ENCODE assay signal across 25 cellular contexts in the genomic region with DNA sequence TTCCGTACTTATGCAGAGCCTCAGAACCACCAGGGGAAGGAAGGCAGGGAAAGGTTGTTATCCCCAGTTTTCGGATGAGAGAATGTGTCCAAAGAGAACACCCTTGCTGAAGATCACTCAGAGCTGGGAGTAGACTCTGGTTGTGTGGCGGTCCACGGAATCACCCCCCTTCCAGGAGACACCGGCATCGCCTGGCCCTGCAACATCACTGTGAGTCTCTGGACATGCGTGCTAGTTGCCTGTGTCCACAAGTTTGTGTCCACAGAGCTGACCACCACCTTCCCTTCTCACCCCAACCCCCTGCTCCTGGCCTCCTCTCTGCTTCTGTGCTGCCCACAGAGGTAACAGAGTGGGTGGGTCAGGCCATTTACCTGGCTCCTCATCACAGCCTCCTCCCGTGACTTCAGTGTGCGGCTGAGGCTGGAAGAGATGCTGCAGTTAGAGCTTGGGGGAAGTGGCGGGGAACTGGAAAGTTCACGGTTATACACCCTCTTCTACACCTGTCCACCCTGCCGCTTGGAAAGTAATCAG. TPM values are rescaled to one million over a fixed set of nuclear protein-coding genes. Genes with fewer than 3 reads are reported as not detected.
DNase-seq lines count a peak whose midpoint lies in the region; ATAC-seq and TF ChIP-seq lines count a peak whose summit lies in the region.
"Had no signal": no experiment of that assay in that cellular context is flagged by ENCODE, and none has a peak within 500 bp of the region (broad histone marks: within the 10 kb centered on the region; RNA-seq: fewer than 3 reads in every experiment).

No MANE protein-coding gene starts in this region.

- H3K9ac ChIP-seq in IMR-90 (ENCODE audit: low read depth, low read length) (no peak overlapping the region), mesenchymal stem cell (ENCODE audit: low read length) (no peak overlapping the region)

- no peaks in the 10 kb centered on the region for H3K4me1 Mint-ChIP-seq in glutamatergic neuron (ENCODE audit: low read depth, unreplicated experiment)

- peaks cover 9% of the 10 kb centered on the region for H3K27me3 Mint-ChIP-seq in glutamatergic neuron (ENCODE audit: unreplicated experiment)

- no peak for ATAC-seq in IMR-90 (ENCODE audit: low read depth)
- no peak for ATAC-seq in GM18907 (IDR thresholded peaks at IDR 0.05; ENCODE audit: unreplicated experiment)
- ATAC-seq: CD8-positive, alpha-beta T cell had no signal

- H4K91ac ChIP-seq in IMR-90 (ENCODE audit: insufficient read depth, low read depth, low read length) (no peak overlapping the region), mesenchymal stem cell (ENCODE audit: low read length) (no peak overlapping the region)

- in situ Hi-C loops in IMR-90 (cut with MboI; ENCODE audit: low sequenced_read_pairs) = no loop called here

- H3K4me3 ChIP-seq in AG04450 (ENCODE audit: low read depth, low read length) (no peak overlapping the region), IMR-90 (ENCODE audit: insufficient read depth, low read depth, low read length) (no peak overlapping the region), osteoblast (ENCODE audit: insufficient read depth, low read length) (no peak overlapping the region), mesenchymal stem cell (ENCODE audit: insufficient read depth in 1 of 2, low read depth in 1 of 2, low read length in 2 of 2) (no peak overlapping the region)

- CTCF ChIA-PET in AG04450 (lab: Charles Lee) = interaction anchor here (1.0 kb wide), 2 partner anchors 50 to 129 kb away, joined by 3 to 4 read pairs; no protein-coding TSS in a partner anchor
- CTCF ChIA-PET in IMR-90 (lab: Yijun Ruan, JAX) = interaction anchor here (1.2 kb wide), 1 partner anchor 129 kb away, joined by 6 read pairs; no protein-coding TSS in a partner anchor

- no peak overlapping the region for H4K8ac ChIP-seq in IMR-90 (ENCODE audit: low read depth in 2 of 2, low read length in 2 of 2)
- H4K8ac ChIP-seq in mesenchymal stem cell (ENCODE audit: low read length) = no peak overlapping the region

- no TSS peak for BruUV-seq in IMR-90 (replicated peaks; lab: Mats Ljungman, UMichigan)

- H2BK15ac ChIP-seq in IMR-90 (ENCODE audit: low read depth, low read length) (no peak overlapping the region), mesenchymal stem cell (ENCODE audit: low read depth, poor library complexity, severe bottlenecking) (no peak overlapping the region)

- H3K18ac ChIP-seq in IMR-90 (ENCODE audit: low read depth, low read length) (no peak overlapping the region), mesenchymal stem cell (ENCODE audit: low read depth in 1 of 2, low read length in 2 of 2) (no peak overlapping the region)

- H3K9me3 ChIP-seq in AG04450 (ENCODE audit: control insufficient read depth, insufficient read depth, low read length) (peaks cover 5% of the 10 kb centered on the region; the same call in 1 of the 2 replicates), IMR-90 (ENCODE audit: control insufficient read depth, insufficient read depth, low read length) (no peaks in the 10 kb centered on the region), osteoblast (ENCODE audit: low read depth, low read length) (no peaks in the 10 kb centered on the region), mesenchymal stem cell (ENCODE audit: control insufficient read depth, low read length) (no peaks in the 10 kb centered on the region)

- H2AK9ac ChIP-seq in IMR-90 (replicated peaks; ENCODE audit: low read depth, low read length, poor library complexity) = no peak overlapping the region

- no peak overlapping the region for H3K4me3 Mint-ChIP-seq in glutamatergic neuron (ENCODE audit: unreplicated experiment)
- H3K4me3 Mint-ChIP-seq: CD8-positive, alpha-beta T cell had no signal

- 93% methylated on average over 5 of the region's 12 CpGs; no CpG with 5 or more reads in 1 of the 2 experiments for WGBS in IMR-90 (ENCODE audit: extremely low coverage in 2 of 2, insufficient read length in 1 of 2), 2 experiments
- 94% methylated on average over 12 of the region's 12 CpGs for WGBS in mesenchymal stem cell

- POLR2A ChIA-PET in AG04450 (lab: Yijun Ruan, JAX) = no interaction called here
- POLR2A ChIA-PET in IMR-90 (lab: Charles Lee; ENCODE audit: unreplicated experiment) = no interaction called here

- no peak for TF ChIP-seq POLR2A in IMR-90 (IDR thresholded peaks at IDR 0.05; ENCODE audit: low read depth, low read length)

- no peak for DNase-seq in AG04450 (ENCODE audit: low read depth, low spot score)
- DNase-seq in IMR-90 = no peak
- peak; percentile 12 for DNase-seq in glutamatergic neuron
- peak; percentile 84 for DNase-seq in osteoblast (ENCODE audit: insufficient read length, low spot score, missing footprints)
- DNase-seq in NCI-H82 treated with DMSO at 0.1 percent for 48 hours (lab: John Stamatoyannopoulos, UW; ENCODE audit: unreplicated experiment) = no peak
- DNase-seq in mesenchymal stem cell = no peak
- DNase-seq in NCI-H82 (lab: John Stamatoyannopoulos, UW) = no peak
- DNase-seq: Calu3; CD8-positive, alpha-beta T cell; DMS79 treated with DMSO at 0.1 percent for 48 hours; GF-D8; Kasumi-1; NCI-H1092 treated with DMSO at 0.1 percent for 48 hours; NCI-H1436 treated with DMSO at 0.1 percent for 48 hours; NCI-H187 treated with DMSO at 0.1 percent for 48 hours; NCI-H2171 treated with DMSO at 0.1 percent for 48 hours; NCI-H345; NCI-H524; NCI-H774; Right ventricle myocardium superior; RPMI8226 had no signal

- H3K14ac ChIP-seq in IMR-90 (replicated peaks; ENCODE audit: low read depth, low read length) (no peak overlapping the region), mesenchymal stem cell (ENCODE audit: low read length in 2 of 2) (no peak overlapping the region)

- H3K4ac ChIP-seq in IMR-90 (ENCODE audit: low read depth, low read length) (no peak overlapping the region), mesenchymal stem cell (ENCODE audit: low read depth in 1 of 2, low read length in 2 of 2) (no peak overlapping the region)

- H2BK20ac ChIP-seq in IMR-90 (ENCODE audit: low read depth, low read length) = no peak overlapping the region

- TF ChIP-seq RAD21 in IMR-90 (IDR thresholded peaks at IDR 0.05; ENCODE audit: low read length) = no peak

- H3K27ac Mint-ChIP-seq in glutamatergic neuron (ENCODE audit: unreplicated experiment) = no peak overlapping the region
- H3K27ac Mint-ChIP-seq: CD8-positive, alpha-beta T cell had no signal

- no peak for TF ChIP-seq CTCF in AG04450 (IDR thresholded peaks at IDR 0.05; ENCODE audit: low read depth, low read length)
- TF ChIP-seq CTCF in IMR-90 (conservative IDR thresholded peaks at IDR 0.05; ENCODE audit: low read depth, low read length) = no peak
- no peak for TF ChIP-seq CTCF in glutamatergic neuron (IDR thresholded peaks at IDR 0.05; ENCODE audit: partially characterized antibody, unreplicated experiment)
- no peak for TF ChIP-seq CTCF in osteoblast (IDR thresholded peaks at IDR 0.05; ENCODE audit: extremely low read depth, low read depth, low read length)

- no peak overlapping the region for H3K4me2 ChIP-seq in IMR-90 (ENCODE audit: low read depth, low read length)
- H3K4me2 ChIP-seq in osteoblast (ENCODE audit: insufficient read depth, low read length) = no peak overlapping the region
- H3K4me2 ChIP-seq in mesenchymal stem cell (ENCODE audit: low read length, poor library complexity, severe bottlenecking) = no peak overlapping the region

- H3K79me1 ChIP-seq in IMR-90 (ENCODE audit: low read depth in 1 of 2, low read length in 2 of 2) = no peaks in the 10 kb centered on the region
- H3K79me1 ChIP-seq in mesenchymal stem cell (replicated peaks; ENCODE audit: low read length, poor library complexity, severe bottlenecking) = peaks cover 23% of the 10 kb centered on the region

- no peak overlapping the region for H2BK12ac ChIP-seq in mesenchymal stem cell (ENCODE audit: low read length in 2 of 2)

- H3K9me1 ChIP-seq in IMR-90 (ENCODE audit: insufficient read depth, low read length) = no peaks in the 10 kb centered on the region

- H3K27me3 ChIP-seq in AG04450 (ENCODE audit: control insufficient read depth, insufficient read depth, low read length) = peaks cover 18% of the 10 kb centered on the region
- H3K27me3 ChIP-seq in IMR-90 (ENCODE audit: control insufficient read depth, insufficient read depth, low read length) = peaks cover 12% of the 10 kb centered on the region
- peaks cover 14% of the 10 kb centered on the region for H3K27me3 ChIP-seq in osteoblast (ENCODE audit: insufficient read depth, low read length)
- H3K27me3 ChIP-seq in mesenchymal stem cell (ENCODE audit: control insufficient read depth in 1 of 2, insufficient read depth in 1 of 2, low read length in 2 of 2) = no peaks in the 10 kb centered on the region

- no peak overlapping the region for H3K23ac ChIP-seq in IMR-90 (ENCODE audit: low read depth, low read length)
- no peak overlapping the region for H3K23ac ChIP-seq in mesenchymal stem cell (ENCODE audit: low read length in 2 of 2)

- H3K27ac ChIP-seq in AG04450 (ENCODE audit: low read depth, low read length) (peak overlapping the region; percentile 2), IMR-90 (ENCODE audit: insufficient read depth, low read length) (no peak overlapping the region), osteoblast (ENCODE audit: low read depth, low read length) (no peak overlapping the region), mesenchymal stem cell (ENCODE audit: low read length, poor library complexity, severe bottlenecking) (no peak overlapping the region)
- H3K27ac ChIP-seq: C4-2B had no signal

- H3K36me3 Mint-ChIP-seq in glutamatergic neuron (ENCODE audit: unreplicated experiment) = peaks cover 6% of the 10 kb centered on the region
- H3K36me3 Mint-ChIP-seq: CD8-positive, alpha-beta T cell had no signal

- no peaks in the 10 kb centered on the region for H3K36me3 ChIP-seq in IMR-90 (ENCODE audit: control insufficient read depth, insufficient read depth, low read length)
- no peaks in the 10 kb centered on the region for H3K36me3 ChIP-seq in osteoblast (ENCODE audit: insufficient read depth, low read length)
- H3K36me3 ChIP-seq in mesenchymal stem cell (ENCODE audit: control insufficient read depth in 1 of 2, insufficient read depth in 2 of 2, low read depth in 1 of 2, low read length in 2 of 2) = peaks cover 13 to 61% of the 10 kb centered on the region in 2 experiments

- dilution Hi-C loops in IMR-90 (cut with HindIII; ENCODE audit: low sequenced_read_pairs, unreplicated experiment) = no loop called here

- H4K20me1 ChIP-seq in IMR-90 (ENCODE audit: insufficient read depth, low read length) = no peaks in the 10 kb centered on the region
- H4K20me1 ChIP-seq in osteoblast (ENCODE audit: insufficient read depth, low read length) = no peaks in the 10 kb centered on the region

- H4K5ac ChIP-seq in IMR-90 (ENCODE audit: low read depth, low read length) = no peak overlapping the region

- H3K4me1 ChIP-seq in IMR-90 (ENCODE audit: control insufficient read depth, insufficient read depth, low read length) = no peaks in the 10 kb centered on the region
- H3K4me1 ChIP-seq in osteoblast (ENCODE audit: insufficient read depth, low read length) = no peaks in the 10 kb centered on the region
- H3K4me1 ChIP-seq in mesenchymal stem cell (ENCODE audit: control insufficient read depth, insufficient read depth, low read depth, low read length) = peaks cover 21% of the 10 kb centered on the region

- peaks cover 7% of the 10 kb centered on the region for H3K9me3 Mint-ChIP-seq in glutamatergic neuron (ENCODE audit: unreplicated experiment)
- H3K9me3 Mint-ChIP-seq: CD8-positive, alpha-beta T cell had no signal

- H2BK120ac ChIP-seq in IMR-90 (ENCODE audit: low read depth, low read length) (no peak overlapping the region), mesenchymal stem cell (ENCODE audit: low read depth, low read length) (no peak overlapping the region)

- H2AK5ac ChIP-seq in IMR-90 (ENCODE audit: low read depth, low read length) (no peak overlapping the region), mesenchymal stem cell (ENCODE audit: low read length, severe bottlenecking) (no peak overlapping the region)

- H2BK5ac ChIP-seq in IMR-90 (ENCODE audit: low read depth, low read length, poor library complexity, severe bottlenecking) (no peak overlapping the region), mesenchymal stem cell (ENCODE audit: low read depth, low read length, poor library complexity, severe bottlenecking) (no peak overlapping the region)

- H3K56ac ChIP-seq in IMR-90 (ENCODE audit: extremely low read depth, insufficient read depth, low read length) = no peak overlapping the region

- intact Hi-C loops in IMR-90 (cut with micrococcal nuclease) = no loop called here

- H3K79me2 ChIP-seq in osteoblast (ENCODE audit: insufficient read depth, low read length) = no peaks in the 10 kb centered on the region

- H2AFZ ChIP-seq in IMR-90 (replicated peaks; ENCODE audit: low read length, poor library complexity) (peak overlapping the region; percentile 21), osteoblast (ENCODE audit: low read length) (no peak overlapping the region), mesenchymal stem cell (ENCODE audit: low read depth, low read length) (no peak overlapping the region)

RNA-seq across cellular contexts. Expression of a gene that starts 7.3 kb away (rescaled TPM):
- polyA plus RNA-seq in AG04450 (2011; rRNA removed) (0.04 and 0.09 TPM in 2 replicates), IMR-90 (2012; rRNA removed) (not detected in 2 replicates)
- 0.13 TPM in 1 of 2 replicates, not detected in the other for polyA minus RNA-seq in AG04450 (2011; rRNA and poly(A)+ RNA removed)
- total RNA-seq in IMR-90 (2012; rRNA removed) (not detected in 2 replicates), glutamatergic neuron (ENCODE audit: unreplicated experiment) (not detected), osteoblast (under 0.01 and 0.29 TPM in 2 replicates)
- polyA plus RNA-seq in IMR-90 (2012; cell fraction: cytosol; rRNA removed) = not detected in 2 replicates
- not detected in 2 replicates for polyA plus RNA-seq in IMR-90 (2012; cell fraction: nucleus; rRNA removed; ENCODE audit: low replicate concordance)
- polyA plus RNA-seq in mesenchymal stem cell (2013, experiment 1 of 2) = 0.58 TPM
- polyA plus RNA-seq in mesenchymal stem cell (2013, experiment 2 of 2) = 0.75 TPM
- total RNA-seq: Calu3; CD8-positive, alpha-beta T cell; M059J; Right ventricle myocardium superior; SK-MEL-5 had no signal

RNA-seq across cellular contexts. Expression of a gene that starts 18.2 kb away (rescaled TPM):
- polyA plus RNA-seq in AG04450 (2011; rRNA removed) = 6.4 and 8.9 TPM in 2 replicates
- polyA minus RNA-seq in AG04450 (2011; rRNA and poly(A)+ RNA removed) = 2.3 and 3.4 TPM in 2 replicates
- 0.28 TPM in 1 of 2 replicates, not detected in the other for total RNA-seq in IMR-90 (2012; rRNA removed)
- polyA plus RNA-seq in IMR-90 (2012; rRNA removed) = 0.17 TPM in 1 of 2 replicates, not detected in the other
- 0.25 TPM in 1 of 2 replicates, not detected in the other for polyA plus RNA-seq in IMR-90 (2012; cell fraction: cytosol; rRNA removed)
- 0.86 and 1.1 TPM in 2 replicates for polyA plus RNA-seq in IMR-90 (2012; cell fraction: nucleus; rRNA removed; ENCODE audit: low replicate concordance)
- not detected for total RNA-seq in glutamatergic neuron (ENCODE audit: unreplicated experiment)
- total RNA-seq in osteoblast = 273 and 932 TPM in 2 replicates
- 2.1 TPM for polyA plus RNA-seq in mesenchymal stem cell (2013, experiment 1 of 2)
- polyA plus RNA-seq in mesenchymal stem cell (2013, experiment 2 of 2) = 2.4 TPM
- total RNA-seq: Calu3; CD8-positive, alpha-beta T cell; M059J had no signal

RNA-seq across cellular contexts. Expression of a gene that starts 40.8 kb away (rescaled TPM):
- polyA plus RNA-seq in AG04450 (2011; rRNA removed) (1.7 and 2.1 TPM in 2 replicates), IMR-90 (2012; rRNA removed) (0.56 and 0.66 TPM in 2 replicates)
- 1.6 and 2.5 TPM in 2 replicates for polyA minus RNA-seq in AG04450 (2011; rRNA and poly(A)+ RNA removed)
- total RNA-seq in IMR-90 (2012; rRNA removed) (under 0.01 and 0.36 TPM in 2 replicates), glutamatergic neuron (ENCODE audit: unreplicated experiment) (1.2 TPM), osteoblast (4.0 and 9.1 TPM in 2 replicates)
- polyA plus RNA-seq in IMR-90 (2012; cell fraction: cytosol; rRNA removed) = 0.38 and 1.4 TPM in 2 replicates
- 0.35 and 0.48 TPM in 2 replicates for polyA plus RNA-seq in IMR-90 (2012; cell fraction: nucleus; rRNA removed; ENCODE audit: low replicate concordance)
- polyA plus RNA-seq in mesenchymal stem cell (2013, experiment 1 of 2) = 8.4 TPM
- polyA plus RNA-seq in mesenchymal stem cell (2013, experiment 2 of 2) = 9.3 TPM
- total RNA-seq: CD8-positive, alpha-beta T cell had no signal

Comparison
In these comparisons a context has a peak if more than half of its experiments do, and no peak if none do; other contexts are left out.
1. DNase-seq: peak in glutamatergic neuron (single experiment) and osteoblast (single experiment); none in AG04450 (single experiment), IMR-90 (single experiment), NCI-H82 treated with DMSO at 0.1 percent for 48 hours (single experiment), mesenchymal stem cell (single experiment) and NCI-H82 (single experiment).
2. RNA of a gene that starts 18.2 kb away (total RNA-seq): 273 to 932 TPM in osteoblast; not detected in glutamatergic neuron (single experiment) and 0.28 TPM in IMR-90; every median in the first group is over 100 times any median in the second.